ENCODE assay signal across 15 cellular contexts in genomic region chr2:200003444-200003843, GRCh38. TPM values are rescaled to one million over a fixed set of nuclear protein-coding genes. Genes with fewer than 3 reads are reported as not detected.
DNase-seq lines count a peak whose midpoint lies in the region; ATAC-seq and TF ChIP-seq lines count a peak whose summit lies in the region.
"Had no signal": no experiment of that assay in that cellular context is flagged by ENCODE, and none has a peak within 500 bp of the region (broad histone marks: within the 10 kb centered on the region; RNA-seq: fewer than 3 reads in every experiment).

No MANE protein-coding gene starts in this region.

- H3K4me1 Mint-ChIP-seq in immature natural killer cell (no peaks in the 10 kb centered on the region), chondrocyte (ENCODE audit: low read depth) (peaks cover 15% of the 10 kb centered on the region)
- H3K4me1 Mint-ChIP-seq in naive thymus-derived CD4-positive, alpha-beta T cell = no peaks in the 10 kb centered on the region

- no peak for TF ChIP-seq CTCF in astrocyte of the cerebellum (IDR thresholded peaks at IDR 0.05; ENCODE audit: low read depth, low read length, missing control alignments)
- no peak for TF ChIP-seq CTCF in fibroblast of pulmonary artery (IDR thresholded peaks at IDR 0.05; ENCODE audit: low read length, missing control alignments)
- TF ChIP-seq CTCF in chondrocyte (IDR thresholded peaks at IDR 0.05) = no peak

- CTCF ChIA-PET in naive thymus-derived CD4-positive, alpha-beta T cell (lab: Charles Lee) = no interaction called here

- H3K36me3 ChIP-seq in naive thymus-derived CD4-positive, alpha-beta T cell (ENCODE audit: control insufficient read depth in 2 of 3, insufficient read depth in 3 of 3, low read length in 3 of 3) = no peaks in the 10 kb centered on the region
- H3K36me3 ChIP-seq: adrenal gland, spleen, thoracic aorta had no signal

- in situ Hi-C loops in astrocyte of the cerebellum (cut with HindIII; ENCODE audit: low sequenced_read_pairs) = no loop called here

- POLR2A ChIA-PET in naive thymus-derived CD4-positive, alpha-beta T cell (lab: Charles Lee) = no interaction called here

- H3K27ac ChIP-seq in naive thymus-derived CD4-positive, alpha-beta T cell (ENCODE audit: low read depth, low read length) = no peak overlapping the region
- H3K27ac ChIP-seq: adrenal gland, thoracic aorta had no signal

- H3K27me3 ChIP-seq in naive thymus-derived CD4-positive, alpha-beta T cell (ENCODE audit: control insufficient read depth in 2 of 2, insufficient read depth in 2 of 2, low read length in 2 of 2) = no peaks in the 10 kb centered on the region
- H3K27me3 ChIP-seq: adrenal gland, spleen had no signal

- no peak for ATAC-seq in GM21360 (IDR thresholded peaks at IDR 0.05; ENCODE audit: unreplicated experiment)
- ATAC-seq in naive thymus-derived CD4-positive, alpha-beta T cell = no peak
- ATAC-seq: SK-N-SH treated with all-trans-retinoic acid at 6 μM for 48 hours had no signal

- peaks cover 0 to 5% (median 0%) of the 10 kb centered on the region in 6 donors for H3K9me3 Mint-ChIP-seq in immature natural killer cell
- peaks cover 16% of the 10 kb centered on the region for H3K9me3 Mint-ChIP-seq in chondrocyte (ENCODE audit: low read depth)
- peaks cover 0 to 11% (median 3%) of the 10 kb centered on the region in 11 donors for H3K9me3 Mint-ChIP-seq in naive thymus-derived CD4-positive, alpha-beta T cell

- no peaks in the 10 kb centered on the region for H3K9me3 ChIP-seq in naive thymus-derived CD4-positive, alpha-beta T cell (ENCODE audit: control insufficient read depth in 2 of 3, low read length in 3 of 3)
- H3K9me3 ChIP-seq: adrenal gland, thoracic aorta had no signal

- H3K4me3 ChIP-seq in astrocyte of the cerebellum (ENCODE audit: low read depth, low read length) (no peak overlapping the region), fibroblast of pulmonary artery (replicated peaks; ENCODE audit: low read depth, low read length) (no peak overlapping the region)
- no peak overlapping the region for H3K4me3 ChIP-seq in naive thymus-derived CD4-positive, alpha-beta T cell (ENCODE audit: low read length)
- H3K4me3 ChIP-seq: adrenal gland, spleen, thoracic aorta had no signal

- intact Hi-C loops in naive thymus-derived CD4-positive, alpha-beta T cell (cut with micrococcal nuclease) = no loop called here

- H3K27ac Mint-ChIP-seq in immature natural killer cell (no peak overlapping the region), chondrocyte (ENCODE audit: unreplicated experiment) (no peak overlapping the region)
- H3K27ac Mint-ChIP-seq in naive thymus-derived CD4-positive, alpha-beta T cell = no peak overlapping the region

- H3K4me1 ChIP-seq in naive thymus-derived CD4-positive, alpha-beta T cell (ENCODE audit: control insufficient read depth in 2 of 2, insufficient read depth in 2 of 2, low read length in 2 of 2) = no peaks in the 10 kb centered on the region
- H3K4me1 ChIP-seq: adrenal gland, spleen had no signal

- H3K4me3 Mint-ChIP-seq in immature natural killer cell (no peak overlapping the region), chondrocyte (ENCODE audit: unreplicated experiment) (no peak overlapping the region)
- H3K4me3 Mint-ChIP-seq in naive thymus-derived CD4-positive, alpha-beta T cell = no peak overlapping the region

- no peaks in the 10 kb centered on the region for H3K36me3 Mint-ChIP-seq in immature natural killer cell
- peaks cover 4% of the 10 kb centered on the region for H3K36me3 Mint-ChIP-seq in chondrocyte (ENCODE audit: low read depth)
- peaks cover 0 to 4% (median 0%) of the 10 kb centered on the region in 5 donors for H3K36me3 Mint-ChIP-seq in naive thymus-derived CD4-positive, alpha-beta T cell

- H3K27me3 Mint-ChIP-seq in immature natural killer cell (ENCODE audit: low read depth in 3 of 3) = peaks cover 0 to 4% (median 2%) of the 10 kb centered on the region in 3 donors
- no peaks in the 10 kb centered on the region for H3K27me3 Mint-ChIP-seq in chondrocyte (ENCODE audit: low read depth)
- H3K27me3 Mint-ChIP-seq in naive thymus-derived CD4-positive, alpha-beta T cell = peaks cover 0 to 52% (median 5%) of the 10 kb centered on the region in 5 donors

- DNase-seq in HT1080 (ENCODE audit: low read depth) (peak; percentile 17), astrocyte of the cerebellum (ENCODE audit: low read depth) (peak; percentile 28), fibroblast of pulmonary artery (ENCODE audit: low read depth) (peak; percentile 13), renal cortical epithelial cell (ENCODE audit: low read depth) (peak; percentile 86), immature natural killer cell (no peak), chondrocyte (ENCODE audit: low spot score) (no peak)
- DNase-seq in naive thymus-derived CD4-positive, alpha-beta T cell = no peak
- DNase-seq: activated CD4-positive, alpha-beta T cell treated with anti-CD3 and anti-CD28 coated beads for 4 hours; adrenal gland; COR-L47; NCI-H1436 treated with DMSO at 0.1 percent for 48 hours; spleen had no signal

RNA-seq across cellular contexts. Expression of gene MAIP1, which starts 48.1 kb away (rescaled TPM):
- total RNA-seq in HT1080 (2014; rRNA removed; shearing (Covaris generic)) = 48.2 and 49.4 TPM in 2 replicates
- 21.3 and 29.0 TPM in 2 replicates for polyA plus RNA-seq in HT1080 (2015; cell fraction: cytosol; rRNA removed)
- 21.2 and 22.6 TPM in 2 replicates for polyA plus RNA-seq in HT1080 (2015; cell fraction: nucleus; rRNA removed)
- total RNA-seq in renal cortical epithelial cell (26.2 and 31.3 TPM in 2 replicates), chondrocyte (9.4 to 15.1 TPM (median 14.6 TPM) in 3 replicates)
- polyA plus RNA-seq in immature natural killer cell = 10 to 100 TPM in 2 of 3 donors, 1 to 10 TPM in 1; 9.1 to 20.5 (median 12.6) TPM
- 10 to 100 TPM; 14.5 to 27.8 (median 19.8) TPM for total RNA-seq in naive thymus-derived CD4-positive, alpha-beta T cell
- 10 to 100 TPM; 16.3 to 17.9 TPM for polyA plus RNA-seq in naive thymus-derived CD4-positive, alpha-beta T cell

RNA-seq across cellular contexts. Expression of gene TYW5, which starts 48.2 kb away (rescaled TPM):
- 4.6 and 5.3 TPM in 2 replicates for total RNA-seq in HT1080 (2014; rRNA removed; shearing (Covaris generic))
- 3.9 and 4.1 TPM in 2 replicates for polyA plus RNA-seq in HT1080 (2015; cell fraction: cytosol; rRNA removed)
- 8.7 and 10.4 TPM in 2 replicates for polyA plus RNA-seq in HT1080 (2015; cell fraction: nucleus; rRNA removed)
- total RNA-seq in renal cortical epithelial cell = 8.7 and 12.0 TPM in 2 replicates
- 1 to 10 TPM; 1.3 to 4.3 (median 2.5) TPM for polyA plus RNA-seq in immature natural killer cell
- total RNA-seq in chondrocyte = 5.1 to 6.8 TPM (median 6.0 TPM) in 3 replicates
- 10 to 100 TPM in 4 of 5 experiments, 1 to 10 TPM in 1; 6.3 to 13.3 (median 11.2) TPM for total RNA-seq in naive thymus-derived CD4-positive, alpha-beta T cell
- 1 to 10 TPM; 2.7 to 3.7 TPM for polyA plus RNA-seq in naive thymus-derived CD4-positive, alpha-beta T cell

Comparison
In these comparisons a context has a peak if more than half of its experiments do, and no peak if none do; other contexts are left out.
1. DNase-seq: peak in HT1080 (single experiment), astrocyte of the cerebellum (single experiment), fibroblast of pulmonary artery (single experiment) and renal cortical epithelial cell (single experiment); none in immature natural killer cell (0 of 3), chondrocyte (single experiment) and naive thymus-derived CD4-positive, alpha-beta T cell (0 of 9).